1 cellular context compared by ENCODE assay signal in the genomic region with DNA sequence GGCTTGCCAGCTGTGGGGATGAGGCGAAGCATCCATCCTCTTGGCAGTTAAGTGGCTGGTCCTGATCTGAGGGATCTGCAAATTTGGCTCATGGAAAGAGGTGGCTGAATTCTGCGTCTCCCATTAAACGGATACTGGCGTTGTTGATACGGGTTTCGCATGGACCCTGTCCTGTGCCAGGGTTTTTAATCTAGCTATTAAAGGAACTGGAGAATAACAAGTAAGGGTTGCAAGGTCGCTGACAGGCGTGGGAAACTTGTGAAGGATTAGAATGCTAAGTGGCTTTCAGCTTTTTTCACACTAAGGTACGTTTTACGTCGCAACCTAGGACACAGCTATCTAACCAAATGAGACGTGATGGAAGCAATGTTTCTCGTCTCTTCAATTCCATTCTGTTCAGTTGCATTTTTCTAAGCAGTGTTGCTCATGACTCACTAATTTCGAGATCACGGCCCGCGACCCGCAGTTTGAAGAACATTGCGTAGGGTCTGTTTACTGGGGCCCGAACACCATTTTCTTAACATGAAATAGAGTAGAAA.
TF ChIP-seq lines count a peak whose summit lies in the region.

No MANE protein-coding gene starts in this region.

TF ChIP-seq in HepG2, 621 proteins besides CTCF, POLR2A, EP300 and RAD21 (continued from another document):
- TF ChIP-seq, protein P1, sequence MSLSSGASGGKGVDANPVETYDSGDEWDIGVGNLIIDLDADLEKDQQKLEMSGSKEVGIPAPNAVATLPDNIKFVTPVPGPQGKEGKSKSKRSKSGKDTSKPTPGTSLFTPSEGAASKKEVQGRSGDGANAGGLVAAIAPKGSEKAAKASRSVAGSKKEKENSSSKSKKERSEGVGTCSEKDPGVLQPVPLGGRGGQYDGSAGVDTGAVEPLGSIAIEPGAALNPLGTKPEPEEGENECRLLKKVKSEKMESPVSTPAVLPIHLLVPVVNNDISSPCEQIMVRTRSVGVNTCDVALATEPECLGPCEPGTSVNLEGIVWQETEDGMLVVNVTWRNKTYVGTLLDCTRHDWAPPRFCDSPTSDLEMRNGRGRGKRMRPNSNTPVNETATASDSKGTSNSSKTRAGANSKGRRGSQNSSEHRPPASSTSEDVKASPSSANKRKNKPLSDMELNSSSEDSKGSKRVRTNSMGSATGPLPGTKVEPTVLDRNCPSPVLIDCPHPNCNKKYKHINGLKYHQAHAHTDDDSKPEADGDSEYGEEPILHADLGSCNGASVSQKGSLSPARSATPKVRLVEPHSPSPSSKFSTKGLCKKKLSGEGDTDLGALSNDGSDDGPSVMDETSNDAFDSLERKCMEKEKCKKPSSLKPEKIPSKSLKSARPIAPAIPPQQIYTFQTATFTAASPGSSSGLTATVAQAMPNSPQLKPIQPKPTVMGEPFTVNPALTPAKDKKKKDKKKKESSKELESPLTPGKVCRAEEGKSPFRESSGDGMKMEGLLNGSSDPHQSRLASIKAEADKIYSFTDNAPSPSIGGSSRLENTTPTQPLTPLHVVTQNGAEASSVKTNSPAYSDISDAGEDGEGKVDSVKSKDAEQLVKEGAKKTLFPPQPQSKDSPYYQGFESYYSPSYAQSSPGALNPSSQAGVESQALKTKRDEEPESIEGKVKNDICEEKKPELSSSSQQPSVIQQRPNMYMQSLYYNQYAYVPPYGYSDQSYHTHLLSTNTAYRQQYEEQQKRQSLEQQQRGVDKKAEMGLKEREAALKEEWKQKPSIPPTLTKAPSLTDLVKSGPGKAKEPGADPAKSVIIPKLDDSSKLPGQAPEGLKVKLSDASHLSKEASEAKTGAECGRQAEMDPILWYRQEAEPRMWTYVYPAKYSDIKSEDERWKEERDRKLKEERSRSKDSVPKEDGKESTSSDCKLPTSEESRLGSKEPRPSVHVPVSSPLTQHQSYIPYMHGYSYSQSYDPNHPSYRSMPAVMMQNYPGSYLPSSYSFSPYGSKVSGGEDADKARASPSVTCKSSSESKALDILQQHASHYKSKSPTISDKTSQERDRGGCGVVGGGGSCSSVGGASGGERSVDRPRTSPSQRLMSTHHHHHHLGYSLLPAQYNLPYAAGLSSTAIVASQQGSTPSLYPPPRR (CRISPR knock-in tag; IDR thresholded peaks at IDR 0.05; ENCODE audit: borderline replicate concordance), result no peak
- TF ChIP-seq CENPT (CRISPR knock-in tag; IDR thresholded peaks at IDR 0.05; ENCODE audit: low read depth) (no peak), ZNF777 (CRISPR knock-in tag; IDR thresholded peaks at IDR 0.05) (0 out of 2 replicates have a peak, but pooled peaks have one; percentile 37), TBP (CRISPR knock-in tag; IDR thresholded peaks at IDR 0.05) (no peak), GZF1 (CRISPR knock-in tag; IDR thresholded peaks at IDR 0.05) (0 out of 2 replicates have a peak, but pooled peaks have one; percentile 77), ZNF766 (CRISPR knock-in tag; IDR thresholded peaks at IDR 0.05; ENCODE audit: borderline replicate concordance) (no peak), TAF15 (IDR thresholded peaks at IDR 0.05; ENCODE audit: low read depth, low read length, poor library complexity, severe bottlenecking) (no peak), ZSCAN25 (CRISPR knock-in tag; IDR thresholded peaks at IDR 0.05) (no peak), ZNF510 (CRISPR knock-in tag; IDR thresholded peaks at IDR 0.05; ENCODE audit: low read depth) (no peak)
- TF ChIP-seq, protein P2, sequence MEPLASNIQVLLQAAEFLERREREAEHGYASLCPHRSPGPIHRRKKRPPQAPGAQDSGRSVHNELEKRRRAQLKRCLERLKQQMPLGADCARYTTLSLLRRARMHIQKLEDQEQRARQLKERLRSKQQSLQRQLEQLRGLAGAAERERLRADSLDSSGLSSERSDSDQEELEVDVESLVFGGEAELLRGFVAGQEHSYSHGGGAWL (CRISPR knock-in tag; IDR thresholded peaks at IDR 0.05), result no peak
- TF ChIP-seq, protein P3, sequence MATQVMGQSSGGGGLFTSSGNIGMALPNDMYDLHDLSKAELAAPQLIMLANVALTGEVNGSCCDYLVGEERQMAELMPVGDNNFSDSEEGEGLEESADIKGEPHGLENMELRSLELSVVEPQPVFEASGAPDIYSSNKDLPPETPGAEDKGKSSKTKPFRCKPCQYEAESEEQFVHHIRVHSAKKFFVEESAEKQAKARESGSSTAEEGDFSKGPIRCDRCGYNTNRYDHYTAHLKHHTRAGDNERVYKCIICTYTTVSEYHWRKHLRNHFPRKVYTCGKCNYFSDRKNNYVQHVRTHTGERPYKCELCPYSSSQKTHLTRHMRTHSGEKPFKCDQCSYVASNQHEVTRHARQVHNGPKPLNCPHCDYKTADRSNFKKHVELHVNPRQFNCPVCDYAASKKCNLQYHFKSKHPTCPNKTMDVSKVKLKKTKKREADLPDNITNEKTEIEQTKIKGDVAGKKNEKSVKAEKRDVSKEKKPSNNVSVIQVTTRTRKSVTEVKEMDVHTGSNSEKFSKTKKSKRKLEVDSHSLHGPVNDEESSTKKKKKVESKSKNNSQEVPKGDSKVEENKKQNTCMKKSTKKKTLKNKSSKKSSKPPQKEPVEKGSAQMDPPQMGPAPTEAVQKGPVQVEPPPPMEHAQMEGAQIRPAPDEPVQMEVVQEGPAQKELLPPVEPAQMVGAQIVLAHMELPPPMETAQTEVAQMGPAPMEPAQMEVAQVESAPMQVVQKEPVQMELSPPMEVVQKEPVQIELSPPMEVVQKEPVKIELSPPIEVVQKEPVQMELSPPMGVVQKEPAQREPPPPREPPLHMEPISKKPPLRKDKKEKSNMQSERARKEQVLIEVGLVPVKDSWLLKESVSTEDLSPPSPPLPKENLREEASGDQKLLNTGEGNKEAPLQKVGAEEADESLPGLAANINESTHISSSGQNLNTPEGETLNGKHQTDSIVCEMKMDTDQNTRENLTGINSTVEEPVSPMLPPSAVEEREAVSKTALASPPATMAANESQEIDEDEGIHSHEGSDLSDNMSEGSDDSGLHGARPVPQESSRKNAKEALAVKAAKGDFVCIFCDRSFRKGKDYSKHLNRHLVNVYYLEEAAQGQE (IDR thresholded peaks at IDR 0.05; ENCODE audit: borderline replicate concordance in 1 of 2, low read depth in 1 of 2, low read length in 2 of 2), result peak in 1 of 2 experiments; percentile 48; a peak in 1 of 4 replicates
- TF ChIP-seq, protein P4, sequence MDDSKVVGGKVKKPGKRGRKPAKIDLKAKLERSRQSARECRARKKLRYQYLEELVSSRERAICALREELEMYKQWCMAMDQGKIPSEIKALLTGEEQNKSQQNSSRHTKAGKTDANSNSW (CRISPR knock-in tag; IDR thresholded peaks at IDR 0.05; ENCODE audit: borderline replicate concordance), result no peak
- TF ChIP-seq, protein P5, sequence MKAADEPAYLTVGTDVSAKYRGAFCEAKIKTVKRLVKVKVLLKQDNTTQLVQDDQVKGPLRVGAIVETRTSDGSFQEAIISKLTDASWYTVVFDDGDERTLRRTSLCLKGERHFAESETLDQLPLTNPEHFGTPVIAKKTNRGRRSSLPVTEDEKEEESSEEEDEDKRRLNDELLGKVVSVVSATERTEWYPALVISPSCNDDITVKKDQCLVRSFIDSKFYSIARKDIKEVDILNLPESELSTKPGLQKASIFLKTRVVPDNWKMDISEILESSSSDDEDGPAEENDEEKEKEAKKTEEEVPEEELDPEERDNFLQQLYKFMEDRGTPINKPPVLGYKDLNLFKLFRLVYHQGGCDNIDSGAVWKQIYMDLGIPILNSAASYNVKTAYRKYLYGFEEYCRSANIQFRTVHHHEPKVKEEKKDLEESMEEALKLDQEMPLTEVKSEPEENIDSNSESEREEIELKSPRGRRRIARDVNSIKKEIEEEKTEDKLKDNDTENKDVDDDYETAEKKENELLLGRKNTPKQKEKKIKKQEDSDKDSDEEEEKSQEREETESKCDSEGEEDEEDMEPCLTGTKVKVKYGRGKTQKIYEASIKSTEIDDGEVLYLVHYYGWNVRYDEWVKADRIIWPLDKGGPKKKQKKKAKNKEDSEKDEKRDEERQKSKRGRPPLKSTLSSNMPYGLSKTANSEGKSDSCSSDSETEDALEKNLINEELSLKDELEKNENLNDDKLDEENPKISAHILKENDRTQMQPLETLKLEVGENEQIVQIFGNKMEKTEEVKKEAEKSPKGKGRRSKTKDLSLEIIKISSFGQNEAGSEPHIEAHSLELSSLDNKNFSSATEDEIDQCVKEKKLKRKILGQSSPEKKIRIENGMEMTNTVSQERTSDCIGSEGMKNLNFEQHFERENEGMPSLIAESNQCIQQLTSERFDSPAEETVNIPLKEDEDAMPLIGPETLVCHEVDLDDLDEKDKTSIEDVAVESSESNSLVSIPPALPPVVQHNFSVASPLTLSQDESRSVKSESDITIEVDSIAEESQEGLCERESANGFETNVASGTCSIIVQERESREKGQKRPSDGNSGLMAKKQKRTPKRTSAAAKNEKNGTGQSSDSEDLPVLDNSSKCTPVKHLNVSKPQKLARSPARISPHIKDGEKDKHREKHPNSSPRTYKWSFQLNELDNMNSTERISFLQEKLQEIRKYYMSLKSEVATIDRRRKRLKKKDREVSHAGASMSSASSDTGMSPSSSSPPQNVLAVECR (CRISPR knock-in tag; IDR thresholded peaks at IDR 0.05; ENCODE audit: borderline replicate concordance), result peak; percentile 0; the same call in 1 of the 2 replicates
